ENCODE assay signal across 8 cellular contexts in genomic region chr20:62922451-62922921, GRCh38. TPM values are rescaled to one million over a fixed set of nuclear protein-coding genes. Genes with fewer than 3 reads are reported as not detected.
DNase-seq lines count a peak whose midpoint lies in the region; ATAC-seq and TF ChIP-seq lines count a peak whose summit lies in the region.

No MANE protein-coding gene starts in this region.

- peak overlapping the region; percentile 8 for H3K4me2 ChIP-seq in Karpas-422 (ENCODE audit: low read depth, low read length, poor library complexity, severe bottlenecking)

- H3K9me3 ChIP-seq in Karpas-422 (ENCODE audit: low read length), result no peaks in the 10 kb centered on the region

- H3K79me2 ChIP-seq in Karpas-422 (ENCODE audit: low read length), result peaks cover 95% of the 10 kb centered on the region

- H3K9me3 Mint-ChIP-seq in glutamatergic neuron (ENCODE audit: unreplicated experiment), result peaks cover 11% of the 10 kb centered on the region
- H3K9me3 Mint-ChIP-seq in stimulated activated memory B cell treated with anti-CD40 and anti-IgM and Interleukin-4, amounts not matched to agents 10 μg/mL and 1 μg/mL and 100 μg/mL, for 72 hours, result no peaks in the 10 kb centered on the region

- peak overlapping the region; percentile 62 for H3K27ac Mint-ChIP-seq in glutamatergic neuron (ENCODE audit: unreplicated experiment)
- peak overlapping the region; percentile 44 for H3K27ac Mint-ChIP-seq in stimulated activated memory B cell treated with anti-CD40 and anti-IgM and Interleukin-4, amounts not matched to agents 10 μg/mL and 1 μg/mL and 100 μg/mL, for 72 hours

- H3K4me1 ChIP-seq in Karpas-422 (ENCODE audit: low read length), result peaks cover 80% of the 10 kb centered on the region

- H3K9ac ChIP-seq in Karpas-422 (ENCODE audit: low read length), result no peak overlapping the region

- no peak overlapping the region for H3K4me3 ChIP-seq in Karpas-422 (ENCODE audit: low read length)

- in situ Hi-C loops in G401 (cut with HindIII; ENCODE audit: low sequenced_read_pairs), result no loop called here

- H3K36me3 ChIP-seq in Karpas-422 (ENCODE audit: insufficient read depth, low read length), result no peaks in the 10 kb centered on the region

- no peak for ATAC-seq in stimulated activated memory B cell treated with anti-CD40 and anti-IgM and Interleukin-4, amounts not matched to agents 10 μg/mL and 1 μg/mL and 100 μg/mL, for 72 hours
- ATAC-seq in GM19035 (IDR thresholded peaks at IDR 0.05; ENCODE audit: unreplicated experiment), result no peak

- H3K9me2 ChIP-seq in Karpas-422 (replicated peaks; ENCODE audit: insufficient read depth, low read length), result no peaks in the 10 kb centered on the region

- H3K4me3 Mint-ChIP-seq in glutamatergic neuron (ENCODE audit: unreplicated experiment), result peak overlapping the region; percentile 30
- peak overlapping the region; percentile 67 for H3K4me3 Mint-ChIP-seq in stimulated activated memory B cell treated with anti-CD40 and anti-IgM and Interleukin-4, amounts not matched to agents 10 μg/mL and 1 μg/mL and 100 μg/mL, for 72 hours

- no peak for TF ChIP-seq CTCF in glutamatergic neuron (IDR thresholded peaks at IDR 0.05; ENCODE audit: partially characterized antibody, unreplicated experiment)

- peaks cover 58% of the 10 kb centered on the region for H3K4me1 Mint-ChIP-seq in glutamatergic neuron (ENCODE audit: low read depth, unreplicated experiment)
- H3K4me1 Mint-ChIP-seq in stimulated activated memory B cell treated with anti-CD40 and anti-IgM and Interleukin-4, amounts not matched to agents 10 μg/mL and 1 μg/mL and 100 μg/mL, for 72 hours, result peaks cover 81% of the 10 kb centered on the region

- H3K27ac ChIP-seq in Karpas-422 (ENCODE audit: low read length), result no peak overlapping the region

- DNase-seq in Karpas-422 (no peak), glutamatergic neuron (no peak), G401 (ENCODE audit: low spot score) (no peak), dedifferentiated amniotic fluid mesenchymal stem cell (ENCODE audit: extremely low spot score) (no peak), NCI-H1048 (lab: John Stamatoyannopoulos, UW) (no peak)
- DNase-seq in activated CD8-positive, alpha-beta memory T cell treated with anti-CD3 and anti-CD28 coated beads, Interleukin-2, amount 50 U/mL, for 4 hours, result peak; percentile 48

- H3K27me3 ChIP-seq in Karpas-422 (ENCODE audit: low read length), result no peaks in the 10 kb centered on the region

- H2AFZ ChIP-seq in Karpas-422 (ENCODE audit: low read length), result no peak overlapping the region

- peaks cover 72% of the 10 kb centered on the region for H4K20me1 ChIP-seq in Karpas-422 (ENCODE audit: insufficient read depth, low read depth, low read length)

- H3K36me3 Mint-ChIP-seq in glutamatergic neuron (ENCODE audit: unreplicated experiment), result no peaks in the 10 kb centered on the region
- H3K36me3 Mint-ChIP-seq in stimulated activated memory B cell treated with anti-CD40 and anti-IgM and Interleukin-4, amounts not matched to agents 10 μg/mL and 1 μg/mL and 100 μg/mL, for 72 hours, result no peaks in the 10 kb centered on the region

- H3K27me3 Mint-ChIP-seq in glutamatergic neuron (ENCODE audit: unreplicated experiment), result peaks cover 5% of the 10 kb centered on the region
- H3K27me3 Mint-ChIP-seq in stimulated activated memory B cell treated with anti-CD40 and anti-IgM and Interleukin-4, amounts not matched to agents 10 μg/mL and 1 μg/mL and 100 μg/mL, for 72 hours, result no peaks in the 10 kb centered on the region

RNA-seq across cellular contexts. Expression of gene DIDO1, which starts 3.8 kb away (rescaled TPM):
- 35.4 and 43.4 TPM in 2 replicates for total RNA-seq in Karpas-422 (2014; rRNA removed; shearing (Covaris generic); ENCODE audit: low replicate concordance)
- total RNA-seq in glutamatergic neuron (ENCODE audit: unreplicated experiment), result 77.8 TPM
- 24.3 and 36.5 TPM in 2 replicates for total RNA-seq in G401 (2014; rRNA removed; shearing (Covaris generic))

RNA-seq across cellular contexts. Expression of gene GID8, which starts 15.5 kb away (rescaled TPM):
- 31.3 and 48.2 TPM in 2 replicates for total RNA-seq in Karpas-422 (2014; rRNA removed; shearing (Covaris generic); ENCODE audit: low replicate concordance)
- 57.8 TPM for total RNA-seq in glutamatergic neuron (ENCODE audit: unreplicated experiment)
- total RNA-seq in G401 (2014; rRNA removed; shearing (Covaris generic)), result 41.0 and 49.2 TPM in 2 replicates

RNA-seq across cellular contexts. Expression of gene SLC17A9, which starts 30.0 kb away (rescaled TPM):
- 15.9 and 22.1 TPM in 2 replicates for total RNA-seq in Karpas-422 (2014; rRNA removed; shearing (Covaris generic); ENCODE audit: low replicate concordance)
- total RNA-seq in glutamatergic neuron (ENCODE audit: unreplicated experiment), result 1.8 TPM
- total RNA-seq in G401 (2014; rRNA removed; shearing (Covaris generic)), result 1.2 TPM in 1 of 2 replicates, not detected in the other
